Comparison of ENCODE assay signal across 8 cellular contexts in genomic region chr12:110049034-110049433, GRCh38. TPM values are rescaled to one million over a fixed set of nuclear protein-coding genes. Genes with fewer than 3 reads are reported as not detected.
DNase-seq lines count a peak whose midpoint lies in the region; ATAC-seq and TF ChIP-seq lines count a peak whose summit lies in the region.
"Not testable (repeated sequence)": the region's sequence is repeated elsewhere in the genome, so short reads cannot be mapped to it uniquely, and the experiment has no call there.

No MANE protein-coding gene starts in this region.

- in situ Hi-C loops in GM23248 (cut with MboI) = not testable (repeated sequence)

- POLR2A ChIA-PET in BJ (lab: Charles Lee); activated CD8-positive, alpha-beta T cell treated with anti-CD3 and anti-CD28 coated beads for 36 hours (lab: Charles Lee): not testable (repeated sequence)

- 78 to 79% methylated on average over 11 of the region's 11 CpGs for WGBS in GM23248 (ENCODE audit: low coverage in 1 of 2, low lambda C conversion rate in 2 of 2, missing lambda C conversion rate in 2 of 2), 2 experiments
- WGBS in heart right ventricle, 2 donors = 90 to 93% methylated on average over 11 of the region's 11 CpGs

- CTCF ChIA-PET in BJ (lab: Yijun Ruan, JAX); activated CD8-positive, alpha-beta T cell treated with anti-CD3 and anti-CD28 coated beads for 36 hours (lab: Charles Lee): not testable (repeated sequence)

- H3K4me2 ChIP-seq in GM23248 (ENCODE audit: unreplicated experiment) = peak overlapping the region; percentile 79

- TF ChIP-seq CTCF in BJ (IDR thresholded peaks at IDR 0.05; ENCODE audit: insufficient read depth, low read depth, low read length); activated CD8-positive, alpha-beta T cell treated with anti-CD3 and anti-CD28 coated beads for 36 hours (IDR thresholded peaks at IDR 0.05); heart right ventricle (IDR thresholded peaks at IDR 0.05): not testable (repeated sequence)

- peak overlapping the region; percentile 93 for H2AFZ ChIP-seq in GM23248

- H3K4me3 ChIP-seq in BJ (ENCODE audit: low read depth, low read length) = peak overlapping the region; percentile 73
- peak overlapping the region; percentile 83 for H3K4me3 ChIP-seq in GM23248
- peak overlapping the region in 9 of 10 donors; percentile 63 to 95 (median 82) for H3K4me3 ChIP-seq in heart right ventricle

- peaks cover 42% of the 10 kb centered on the region for H3K79me2 ChIP-seq in GM23248 (ENCODE audit: insufficient read depth)

- H3F3A ChIP-seq in GM23248 (ENCODE audit: insufficient read depth) = not testable (repeated sequence)

- H3K9me3 Mint-ChIP-seq in activated CD8-positive, alpha-beta T cell treated with anti-CD3 and anti-CD28 coated beads for 36 hours; central memory CD8-positive, alpha-beta T cell; naive B cell; stimulated activated memory B cell treated with anti-CD40 and anti-IgM and Interleukin-4, amounts not matched to agents 10 μg/mL and 1 μg/mL and 100 μg/mL, for 72 hours: not testable (repeated sequence)

- H3K9ac ChIP-seq in GM23248 = peak overlapping the region; percentile 77

- H3K4me1 ChIP-seq in GM23248 (ENCODE audit: insufficient read depth) = peaks cover 14% of the 10 kb centered on the region; the same call in 1 of the 2 replicates
- H3K4me1 ChIP-seq in heart right ventricle = peaks cover 4 to 28% (median 17%) of the 10 kb centered on the region in 9 donors

- peak overlapping the region; percentile 74 for H3K27ac ChIP-seq in GM23248
- peak overlapping the region in 8 of 10 donors; percentile 51 to 92 (median 69) for H3K27ac ChIP-seq in heart right ventricle

- not testable (repeated sequence) for H3K9me3 ChIP-seq in GM23248 (ENCODE audit: low read depth); heart right ventricle

- peak overlapping the region; percentile 96 for H3K27ac Mint-ChIP-seq in activated CD8-positive, alpha-beta T cell treated with anti-CD3 and anti-CD28 coated beads for 36 hours
- peak overlapping the region; percentile 93 for H3K27ac Mint-ChIP-seq in central memory CD8-positive, alpha-beta T cell (ENCODE audit: low read depth)
- H3K27ac Mint-ChIP-seq in naive B cell = peak overlapping the region; percentile 97 to 100 (median 100)
- H3K27ac Mint-ChIP-seq in stimulated activated memory B cell treated with anti-CD40 and anti-IgM and Interleukin-4, amounts not matched to agents 10 μg/mL and 1 μg/mL and 100 μg/mL, for 72 hours = peak overlapping the region; percentile 99

- not testable (repeated sequence) for H3K27me3 ChIP-seq in BJ (ENCODE audit: control insufficient read depth, insufficient read depth, low read length); GM23248 (replicated peaks; ENCODE audit: insufficient read depth); heart right ventricle

- not testable (repeated sequence) for H3K36me3 Mint-ChIP-seq in activated CD8-positive, alpha-beta T cell treated with anti-CD3 and anti-CD28 coated beads for 36 hours (ENCODE audit: low read depth); naive B cell; stimulated activated memory B cell treated with anti-CD40 and anti-IgM and Interleukin-4, amounts not matched to agents 10 μg/mL and 1 μg/mL and 100 μg/mL, for 72 hours
- peaks cover 12% of the 10 kb centered on the region for H3K36me3 Mint-ChIP-seq in central memory CD8-positive, alpha-beta T cell (ENCODE audit: insufficient read depth)

- not testable (repeated sequence) for DNase-seq in BJ (ENCODE audit: low read depth); GM23248; activated CD8-positive, alpha-beta T cell treated with anti-CD3 and anti-CD28 coated beads for 36 hours; central memory CD8-positive, alpha-beta T cell (ENCODE audit: low spot score in 2 of 2); heart right ventricle
- DNase-seq in NOMO-1 treated with DMSO at 0.1 percent for 48 hours (lab: John Stamatoyannopoulos, UW; ENCODE audit: unreplicated experiment) (peak; percentile 37), naive B cell (peak; percentile 72)

- not testable (repeated sequence) for H4K20me1 ChIP-seq in GM23248 (ENCODE audit: insufficient read depth)

- peaks cover 30% of the 10 kb centered on the region for H3K4me1 Mint-ChIP-seq in activated CD8-positive, alpha-beta T cell treated with anti-CD3 and anti-CD28 coated beads for 36 hours (ENCODE audit: low read depth)
- peaks cover 13% of the 10 kb centered on the region for H3K4me1 Mint-ChIP-seq in central memory CD8-positive, alpha-beta T cell
- peaks cover 24 to 52% (median 45%) of the 10 kb centered on the region in 3 donors for H3K4me1 Mint-ChIP-seq in naive B cell
- H3K4me1 Mint-ChIP-seq in stimulated activated memory B cell treated with anti-CD40 and anti-IgM and Interleukin-4, amounts not matched to agents 10 μg/mL and 1 μg/mL and 100 μg/mL, for 72 hours = peaks cover 49% of the 10 kb centered on the region

- H3K36me3 ChIP-seq in BJ (ENCODE audit: control insufficient read depth, insufficient read depth, low read length); GM23248 (ENCODE audit: low read depth); heart right ventricle: not testable (repeated sequence)

- peak overlapping the region; percentile 84 for H3K4me3 Mint-ChIP-seq in activated CD8-positive, alpha-beta T cell treated with anti-CD3 and anti-CD28 coated beads for 36 hours
- H3K4me3 Mint-ChIP-seq in central memory CD8-positive, alpha-beta T cell = peak overlapping the region; percentile 91
- peak overlapping the region; percentile 88 to 96 (median 93) for H3K4me3 Mint-ChIP-seq in naive B cell
- H3K4me3 Mint-ChIP-seq in stimulated activated memory B cell treated with anti-CD40 and anti-IgM and Interleukin-4, amounts not matched to agents 10 μg/mL and 1 μg/mL and 100 μg/mL, for 72 hours = peak overlapping the region; percentile 89

- not testable (repeated sequence) for ATAC-seq in activated CD8-positive, alpha-beta T cell treated with anti-CD3 and anti-CD28 coated beads for 36 hours; central memory CD8-positive, alpha-beta T cell (replicated peaks; ENCODE audit: extremely low read depth, poor library complexity, severe bottlenecking); heart right ventricle
- peak; percentile 54 to 57 for ATAC-seq in naive B cell (ENCODE audit: low read depth in 2 of 2)
- ATAC-seq in stimulated activated memory B cell treated with anti-CD40 and anti-IgM and Interleukin-4, amounts not matched to agents 10 μg/mL and 1 μg/mL and 100 μg/mL, for 72 hours = peak; percentile 53

- H3K9me2 ChIP-seq in GM23248 (ENCODE audit: insufficient read depth) = not testable (repeated sequence)

- intact Hi-C loops in activated CD8-positive, alpha-beta T cell treated with anti-CD3 and anti-CD28 coated beads for 36 hours (cut with micrococcal nuclease); heart right ventricle (cut with DNase I): not testable (repeated sequence)

- H3K27me3 Mint-ChIP-seq in activated CD8-positive, alpha-beta T cell treated with anti-CD3 and anti-CD28 coated beads for 36 hours; central memory CD8-positive, alpha-beta T cell; naive B cell; stimulated activated memory B cell treated with anti-CD40 and anti-IgM and Interleukin-4, amounts not matched to agents 10 μg/mL and 1 μg/mL and 100 μg/mL, for 72 hours: not testable (repeated sequence)

RNA-seq across cellular contexts. Expression of gene C12orf76, which starts 0.7 kb away (rescaled TPM):
- polyA plus RNA-seq in BJ (2011; rRNA removed) = 8.9 and 10.0 TPM in 2 replicates
- polyA minus RNA-seq in BJ (2011; rRNA and poly(A)+ RNA removed) = 2.2 and 3.2 TPM in 2 replicates
- 21.2 and 29.7 TPM in 2 replicates for total RNA-seq in GM23248 (2014; rRNA removed; shearing (Covaris generic))
- polyA plus RNA-seq in GM23248 (2016; fragmentation: Nextera tagmentation; extraction: Ambion mirVana) = 8.5 and 12.3 TPM in 2 replicates
- 10 to 100 TPM in 1 of 2 experiments, 1 to 10 TPM in 1; 9.7 to 11.0 TPM for total RNA-seq in activated CD8-positive, alpha-beta T cell treated with anti-CD3 and anti-CD28 coated beads for 36 hours
- total RNA-seq in heart right ventricle = 1 to 10 TPM; 3.7 to 8.3 (median 5.3) TPM
- polyA plus RNA-seq in heart right ventricle = 1 to 10 TPM; 5.9 to 7.8 TPM
- 10 to 100 TPM; 10.6 to 19.8 (median 16.7) TPM for polyA plus RNA-seq in naive B cell (ENCODE audit: low read depth in 6 of 6)

RNA-seq across cellular contexts. Expression of gene ANKRD13A, which starts 49.8 kb away (rescaled TPM):
- polyA plus RNA-seq in BJ (2011; rRNA removed) = 219 and 268 TPM in 2 replicates
- polyA minus RNA-seq in BJ (2011; rRNA and poly(A)+ RNA removed) = 139 and 230 TPM in 2 replicates
- total RNA-seq in GM23248 (2014; rRNA removed; shearing (Covaris generic)) = 237 and 241 TPM in 2 replicates
- 74.8 and 77.3 TPM in 2 replicates for polyA plus RNA-seq in GM23248 (2016; fragmentation: Nextera tagmentation; extraction: Ambion mirVana)
- 10 to 100 TPM; 33.4 to 37.5 TPM for total RNA-seq in activated CD8-positive, alpha-beta T cell treated with anti-CD3 and anti-CD28 coated beads for 36 hours
- 10 to 100 TPM; 15.3 to 29.0 (median 18.6) TPM for total RNA-seq in heart right ventricle
- polyA plus RNA-seq in heart right ventricle = 10 to 100 TPM; 14.0 to 25.7 TPM
- 10 to 100 TPM; 65.4 to 95.4 (median 78.7) TPM for polyA plus RNA-seq in naive B cell (ENCODE audit: low read depth in 6 of 6)

RNA-seq across cellular contexts. Expression of gene GIT2, which starts 52.9 kb away (rescaled TPM):
- polyA plus RNA-seq in BJ (2011; rRNA removed) = 48.3 and 49.0 TPM in 2 replicates
- 39.9 and 43.5 TPM in 2 replicates for polyA minus RNA-seq in BJ (2011; rRNA and poly(A)+ RNA removed)
- total RNA-seq in GM23248 (2014; rRNA removed; shearing (Covaris generic)) = 23.4 and 26.4 TPM in 2 replicates
- 42.1 TPM in 2 replicates for polyA plus RNA-seq in GM23248 (2016; fragmentation: Nextera tagmentation; extraction: Ambion mirVana)
- 10 to 100 TPM; 49.2 to 49.6 TPM for total RNA-seq in activated CD8-positive, alpha-beta T cell treated with anti-CD3 and anti-CD28 coated beads for 36 hours
- 10 to 100 TPM; 31.7 to 44.9 (median 40.1) TPM for total RNA-seq in heart right ventricle
- 10 to 100 TPM; 17.8 to 21.5 TPM for polyA plus RNA-seq in heart right ventricle
- polyA plus RNA-seq in naive B cell (ENCODE audit: low read depth in 6 of 6) = 100 to 1,000 TPM in 4 of 6 donors, 10 to 100 TPM in 2; 95.1 to 129 (median 101) TPM
